ENCODE assay signal across 9 cellular contexts in the genomic region with DNA sequence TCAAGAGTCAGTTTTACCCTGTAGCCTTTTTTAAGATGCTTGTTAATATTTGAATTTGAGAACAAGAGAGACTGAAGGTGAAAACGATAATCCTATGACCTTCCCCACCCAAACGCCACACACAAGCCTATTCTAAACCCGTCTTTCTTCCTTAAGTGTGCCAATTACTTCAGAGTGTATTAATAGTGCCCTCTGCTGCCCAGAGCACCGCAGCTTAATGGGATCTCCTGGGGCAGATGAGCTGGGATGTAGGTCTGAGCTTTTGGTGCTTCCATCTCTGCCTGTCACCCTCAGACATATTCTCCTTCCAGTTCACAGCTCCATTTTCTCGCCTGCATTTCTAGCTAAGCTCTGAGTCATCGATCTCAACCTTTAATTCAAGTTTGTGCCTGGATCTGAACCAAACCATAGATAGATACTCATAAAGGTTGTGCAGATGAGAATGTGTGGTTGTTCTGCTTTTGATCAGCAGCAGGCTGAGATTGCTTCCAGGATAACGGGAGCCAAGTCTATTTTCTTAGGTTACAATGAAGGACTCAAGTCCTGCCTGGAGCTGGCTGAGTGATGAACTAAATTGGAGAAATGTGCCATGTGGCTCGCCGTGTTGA. TPM values are rescaled to one million over a fixed set of nuclear protein-coding genes. Genes with fewer than 3 reads are reported as not detected.
DNase-seq lines count a peak whose midpoint lies in the region; ATAC-seq and TF ChIP-seq lines count a peak whose summit lies in the region.
"Had no signal": no experiment of that assay in that cellular context is flagged by ENCODE, and none has a peak within 500 bp of the region (broad histone marks: within the 10 kb centered on the region; RNA-seq: fewer than 3 reads in every experiment).

No MANE protein-coding gene starts in this region.

- no peak for TF ChIP-seq EP300 in tibial nerve (IDR thresholded peaks at IDR 0.05)

- H3K4me3 ChIP-seq in heart left ventricle (no peak overlapping the region), thoracic aorta (no peak overlapping the region), tibial nerve (no peak overlapping the region)
- H3K4me3 ChIP-seq: BLaER1 treated with 17β-estradiol and CSF1 and Interleukin-3, amounts not matched to agents 10 nM and 100 nM had no signal

- TF ChIP-seq POLR2A in heart left ventricle (IDR thresholded peaks at IDR 0.05) (no peak), tibial nerve (IDR thresholded peaks at IDR 0.05) (no peak)

- TF ChIP-seq CTCF in heart left ventricle (IDR thresholded peaks at IDR 0.05) (peak; percentile 9 to 59 (median 44)), thoracic aorta (IDR thresholded peaks at IDR 0.05) (peak; percentile 16), tibial nerve (IDR thresholded peaks at IDR 0.05) (peak in 1 of 5 experiments; percentile 14)

- H3K27ac ChIP-seq in heart left ventricle (no peak overlapping the region), thoracic aorta (no peak overlapping the region), tibial nerve (no peak overlapping the region)
- H3K27ac ChIP-seq: BLaER1 treated with 17β-estradiol and CSF1 and Interleukin-3, amounts not matched to agents 10 nM and 100 nM had no signal

- 45 to 55% (median 49%) methylated on average over 9 of the region's 9 CpGs for WGBS in heart left ventricle, 4 donors
- 49 to 55% methylated on average over 9 of the region's 9 CpGs for WGBS in tibial nerve, 2 donors

- DNase-seq in NCI-H510A treated with DMSO at 0.1 percent for 48 hours (lab: John Stamatoyannopoulos, UW) (peak; percentile 59), NCI-H510A (lab: John Stamatoyannopoulos, UW) (no peak), OCI-M1 (lab: John Stamatoyannopoulos, UW) (peak; percentile 19), heart left ventricle (peak in 1 of 5 donors; percentile 30), thoracic aorta (ENCODE audit: low spot score) (no peak), tibial nerve (ENCODE audit: low spot score in 2 of 2) (no peak)

- H3K4me1 ChIP-seq in heart left ventricle, result peaks cover 0 to 11% (median 0%) of the 10 kb centered on the region in 12 donors
- H3K4me1 ChIP-seq in thoracic aorta (ENCODE audit: control insufficient read depth in 1 of 2, low read depth in 2 of 2), result no peaks in the 10 kb centered on the region
- H3K4me1 ChIP-seq in tibial nerve, result no peaks in the 10 kb centered on the region

- ATAC-seq in heart left ventricle, result peak; percentile 66 to 72 (median 69)
- no peak for ATAC-seq in thoracic aorta (ENCODE audit: insufficient number of reproducible peaks, low FRiP score, low read depth)
- ATAC-seq in GM18861 (IDR thresholded peaks at IDR 0.05; ENCODE audit: unreplicated experiment), result no peak
- no peak for ATAC-seq in HG03469 (IDR thresholded peaks at IDR 0.05; ENCODE audit: unreplicated experiment)

- H3K27me3 ChIP-seq in heart left ventricle (no peaks in the 10 kb centered on the region), thoracic aorta (replicated peaks; ENCODE audit: insufficient read depth) (no peaks in the 10 kb centered on the region), tibial nerve (no peaks in the 10 kb centered on the region)
- H3K27me3 ChIP-seq: BLaER1 treated with 17β-estradiol and CSF1 and Interleukin-3, amounts not matched to agents 10 nM and 100 nM had no signal

- H3K36me3 ChIP-seq in heart left ventricle (no peaks in the 10 kb centered on the region), thoracic aorta (no peaks in the 10 kb centered on the region), tibial nerve (no peaks in the 10 kb centered on the region)
- H3K36me3 ChIP-seq: BLaER1 treated with 17β-estradiol and CSF1 and Interleukin-3, amounts not matched to agents 10 nM and 100 nM had no signal

- intact Hi-C loops in heart left ventricle (cut with DNase I), result loop anchor here in 9 of 10 donors (1.0 to 10.0 kb wide), 7 partner anchors 126 to 318 kb away; no protein-coding TSS in a partner anchor

- no peaks in the 10 kb centered on the region for H3K9me3 ChIP-seq in heart left ventricle
- no peaks in the 10 kb centered on the region for H3K9me3 ChIP-seq in thoracic aorta
- H3K9me3 ChIP-seq in tibial nerve, result no peaks in the 10 kb centered on the region
- H3K9me3 ChIP-seq: BLaER1 treated with 17β-estradiol and CSF1 and Interleukin-3, amounts not matched to agents 10 nM and 100 nM had no signal

RNA-seq across cellular contexts. Expression of gene CDH13, which starts 46.4 kb away (rescaled TPM):
- total RNA-seq in heart left ventricle (100 to 1,000 TPM; 101 to 172 (median 139) TPM), thoracic aorta (100 to 1,000 TPM; 228 to 280 TPM), tibial nerve (10 to 100 TPM in 1 of 4 donors, 1 to 10 TPM in 3; 4.1 to 14.4 (median 5.8) TPM)
- 10 to 100 TPM; 15.0 to 99.4 TPM for polyA plus RNA-seq in heart left ventricle

Comparison
In these comparisons a context has a peak if more than half of its experiments do, and no peak if none do; other contexts are left out.
1. DNase-seq: peak in NCI-H510A treated with DMSO at 0.1 percent for 48 hours (single experiment) and OCI-M1 (single experiment); none in NCI-H510A (single experiment), thoracic aorta (single experiment) and tibial nerve (0 of 2).
2. ATAC-seq: peak in heart left ventricle (4 of 4); none in thoracic aorta (single experiment), GM18861 (single experiment) and HG03469 (single experiment).
3. RNA of gene CDH13, which starts 46.4 kb away (total RNA-seq): 228 to 280 TPM in thoracic aorta and 101 to 172 TPM in heart left ventricle; 4.1 to 14.4 TPM in tibial nerve; every median in the first group is over 4 times any median in the second.